Comparison of ENCODE assay signal across 11 cellular contexts in the genomic region with DNA sequence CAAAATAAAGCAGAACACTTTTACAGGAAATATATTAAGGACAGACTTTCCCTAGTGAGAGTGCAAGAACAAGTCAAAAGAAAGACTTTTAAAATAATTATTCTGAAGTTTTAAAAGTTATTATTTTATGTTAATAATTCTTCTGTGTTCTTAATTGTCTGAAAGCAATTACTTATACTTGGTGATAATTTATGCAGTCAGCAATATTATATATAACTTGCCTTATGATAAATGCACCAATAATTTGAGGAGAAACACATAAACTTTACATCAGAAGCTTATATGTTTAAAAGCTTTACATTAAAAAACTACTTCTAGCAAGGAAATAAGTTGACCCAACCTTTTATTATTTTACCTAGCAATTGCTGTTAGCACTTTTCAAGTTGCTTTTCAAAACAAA. TPM values are rescaled to one million over a fixed set of nuclear protein-coding genes. Genes with fewer than 3 reads are reported as not detected.
"Had no signal": no experiment of that assay in that cellular context is flagged by ENCODE, and none has a peak within 500 bp of the region (broad histone marks: within the 10 kb centered on the region; RNA-seq: fewer than 3 reads in every experiment).

No MANE protein-coding gene starts in this region.

- H3K4me2 ChIP-seq: KMS-11 had no signal

- H2AFZ ChIP-seq: GM23248 had no signal

- ATAC-seq: HCT116 had no signal

- H3K4me3 ChIP-seq: GM23248, HAP-1 had no signal

- H3K27ac ChIP-seq: GM23248, KMS-11 had no signal

- H3K36me3 ChIP-seq: HAP-1 had no signal

- H3K9me3 Mint-ChIP-seq: HFFc6 had no signal

- H3K4me3 Mint-ChIP-seq: HFFc6 had no signal

- DNase-seq: GM23248, GOT3, H7, HFFc6, Karpas-422, KBM-7 had no signal

- H3K27ac Mint-ChIP-seq: HFFc6 had no signal

- FAIRE-seq: HTR-8/SVneo had no signal

- H3K9ac ChIP-seq: GM23248, KMS-11 had no signal

- H3K9me3 ChIP-seq: HAP-1 had no signal

- H3K4me1 ChIP-seq: HAP-1 had no signal

RNA-seq across cellular contexts. Expression of a gene that starts 3.5 kb away (rescaled TPM):
- total RNA-seq: HT-29 had no signal
